ENCODE assay signal across 7 cellular contexts in the genomic region with DNA sequence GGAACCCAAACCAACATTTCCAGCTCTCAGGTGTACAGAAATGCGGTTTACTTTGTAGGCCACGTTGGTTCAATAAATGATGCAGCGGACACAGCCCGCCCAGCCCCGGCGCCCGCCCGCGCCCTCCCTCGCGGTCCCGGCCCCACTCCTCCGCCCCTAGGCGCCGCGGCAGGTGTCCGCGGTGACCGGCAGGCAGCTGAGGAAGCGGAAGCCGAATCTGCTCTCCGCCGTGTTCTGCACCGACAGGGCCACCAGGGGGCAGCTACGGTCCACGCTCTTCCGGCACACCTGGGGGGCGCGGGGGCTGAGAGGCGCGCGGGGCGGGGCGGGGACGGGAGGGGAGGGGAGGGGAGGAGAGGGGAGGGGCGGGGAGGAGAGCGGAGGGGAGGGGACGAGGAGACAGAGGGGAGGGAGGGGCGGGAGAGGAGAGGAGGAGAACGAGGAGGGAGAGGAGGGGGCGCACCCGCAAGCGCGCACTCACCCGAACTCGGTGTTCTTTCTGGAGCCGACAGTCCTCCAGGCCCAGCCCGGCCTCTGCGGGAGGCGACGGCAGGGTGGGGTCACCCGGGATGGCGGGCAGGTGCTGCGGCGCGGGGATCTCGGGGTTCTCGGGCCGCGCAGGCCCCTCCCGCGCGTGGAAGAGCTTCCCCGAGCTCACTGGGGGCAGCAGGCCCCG. TPM values are rescaled to one million over a fixed set of nuclear protein-coding genes. Genes with fewer than 3 reads are reported as not detected.
DNase-seq lines count a peak whose midpoint lies in the region; ATAC-seq, FAIRE-seq and TF ChIP-seq lines count a peak whose summit lies in the region.

No MANE protein-coding gene starts in this region.

- no peak for TF ChIP-seq POLR2A in GM12891 (IDR thresholded peaks at IDR 0.05; ENCODE audit: low read depth, low read length)

- H3K4me1 ChIP-seq in HUES48 (ENCODE audit: control insufficient read depth, insufficient read depth, low read length) (peaks cover 2% of the 10 kb centered on the region), OCI-LY7 (ENCODE audit: insufficient read depth, low read length, poor library complexity, severe bottlenecking) (peaks cover 30% of the 10 kb centered on the region)

- intact Hi-C loops in OCI-LY7 (cut with micrococcal nuclease; ENCODE audit: unreplicated experiment): loop anchor here (5.0 kb wide), 1 partner anchor 167 kb away; no protein-coding TSS in a partner anchor

- H2AFZ ChIP-seq in OCI-LY7 (ENCODE audit: low read length): no peak overlapping the region; the same call in 1 of the 2 replicates

- H3K9me3 Mint-ChIP-seq in activated T-cell treated with anti-CD3 and anti-CD28 coated beads, Interleukin-2, amount 50 U/mL, for 4 hours: no peaks in the 10 kb centered on the region
- no peaks in the 10 kb centered on the region for H3K9me3 Mint-ChIP-seq in osteocyte (ENCODE audit: unreplicated experiment)

- H3K36me3 ChIP-seq in HUES48 (ENCODE audit: control insufficient read depth, insufficient read depth, low read length) (no peaks in the 10 kb centered on the region), OCI-LY7 (ENCODE audit: insufficient read depth, low read length) (no peaks in the 10 kb centered on the region)

- H3K36me3 Mint-ChIP-seq in activated T-cell treated with anti-CD3 and anti-CD28 coated beads, Interleukin-2, amount 50 U/mL, for 4 hours (ENCODE audit: insufficient read depth): no peaks in the 10 kb centered on the region
- H3K36me3 Mint-ChIP-seq in osteocyte (ENCODE audit: unreplicated experiment): no peaks in the 10 kb centered on the region

- no peak overlapping the region for H3K4me3 Mint-ChIP-seq in activated T-cell treated with anti-CD3 and anti-CD28 coated beads, Interleukin-2, amount 50 U/mL, for 4 hours
- no peak overlapping the region for H3K4me3 Mint-ChIP-seq in osteocyte (ENCODE audit: unreplicated experiment)

- H3K9me3 ChIP-seq in HUES48 (ENCODE audit: control insufficient read depth, insufficient read depth, low read length) (no peaks in the 10 kb centered on the region), OCI-LY7 (ENCODE audit: low read length) (no peaks in the 10 kb centered on the region)

- H3K27ac Mint-ChIP-seq in osteocyte (ENCODE audit: unreplicated experiment): no peak overlapping the region

- H4K20me1 ChIP-seq in OCI-LY7 (ENCODE audit: insufficient read depth, low read length): no peaks in the 10 kb centered on the region

- H3K4me3 ChIP-seq in HUES48 (ENCODE audit: low read depth, low read length): peak overlapping the region; percentile 69
- H3K4me3 ChIP-seq in OCI-LY7 (ENCODE audit: low read depth, low read length, poor library complexity, severe bottlenecking): peak overlapping the region; percentile 66
- peak overlapping the region; percentile 39 for H3K4me3 ChIP-seq in fibroblast of villous mesenchyme (ENCODE audit: low read depth, low read length)

- peaks cover 3% of the 10 kb centered on the region for H3K4me1 Mint-ChIP-seq in activated T-cell treated with anti-CD3 and anti-CD28 coated beads, Interleukin-2, amount 50 U/mL, for 4 hours (ENCODE audit: low read depth)
- H3K4me1 Mint-ChIP-seq in osteocyte (ENCODE audit: unreplicated experiment): peaks cover 2% of the 10 kb centered on the region

- peak; percentile 93 for DNase-seq in GM12891 (ENCODE audit: insufficient read length, low spot score)
- peak; percentile 91 for DNase-seq in OCI-LY7 (ENCODE audit: low spot score)
- peak; percentile 80 for DNase-seq in activated T-cell treated with anti-CD3 and anti-CD28 coated beads, Interleukin-2, amount 50 U/mL, for 4 hours
- DNase-seq in fibroblast of villous mesenchyme (ENCODE audit: low read depth): peak; percentile 37
- no peak for DNase-seq in osteocyte (ENCODE audit: extremely low spot score, unreplicated experiment)
- no peak for DNase-seq in ureter (ENCODE audit: low spot score)

- no peaks in the 10 kb centered on the region for H3K79me2 ChIP-seq in OCI-LY7 (ENCODE audit: insufficient read depth, low read depth, low read length)

- no peaks in the 10 kb centered on the region for H3K27me3 Mint-ChIP-seq in activated T-cell treated with anti-CD3 and anti-CD28 coated beads, Interleukin-2, amount 50 U/mL, for 4 hours (ENCODE audit: low read depth)
- H3K27me3 Mint-ChIP-seq in osteocyte (ENCODE audit: unreplicated experiment): peaks cover 15% of the 10 kb centered on the region

- peak; percentile 87 for FAIRE-seq in GM12891 (lab: Jason Lieb, UNC)

- peak; percentile 78 to 79 for ATAC-seq in activated T-cell treated with anti-CD3 and anti-CD28 coated beads, Interleukin-2, amount 50 U/mL, for 4 hours

- TF ChIP-seq CTCF in OCI-LY7 (conservative IDR thresholded peaks at IDR 0.05; ENCODE audit: low read length) (peak; percentile 61), fibroblast of villous mesenchyme (IDR thresholded peaks at IDR 0.05; ENCODE audit: insufficient read depth, low read depth, low read length) (peak; percentile 49), osteocyte (IDR thresholded peaks at IDR 0.05) (peak; percentile 65)

- peak overlapping the region; percentile 93 for H3K4me2 ChIP-seq in OCI-LY7 (ENCODE audit: low read length)

- BruUV-seq in OCI-LY7 (replicated peaks; lab: Mats Ljungman, UMichigan): no TSS peak

- peaks cover 27% of the 10 kb centered on the region for H3K27me3 ChIP-seq in HUES48 (ENCODE audit: control insufficient read depth, insufficient read depth, low read length)

- H3K27ac ChIP-seq in HUES48 (ENCODE audit: low read depth, low read length) (peak overlapping the region; percentile 28), OCI-LY7 (ENCODE audit: low read depth, low read length, poor library complexity, severe bottlenecking) (no peak overlapping the region)

- H3K9me2 ChIP-seq in OCI-LY7 (ENCODE audit: insufficient read depth, low read length): no peaks in the 10 kb centered on the region

- CTCF ChIA-PET in OCI-LY7 (lab: Charles Lee; ENCODE audit: unreplicated experiment): interaction anchor here (0.6 kb wide), 2 partner anchors 169 to 209 kb away, joined by 3 to 9 read pairs; no protein-coding TSS in a partner anchor

- POLR2A ChIA-PET in OCI-LY7 (lab: Charles Lee): interaction anchor here (1.0 to 1.1 kb wide), 2 partner anchors 21 to 141 kb away, joined by 3 to 4 read pairs; partner anchors contain the start of gene SIGIRR

- no peak overlapping the region for H3K9ac ChIP-seq in HUES48 (ENCODE audit: low read depth, low read length)

TF ChIP-seq in GM12891, 5 proteins besides CTCF, POLR2A, EP300 and RAD21:
- peak; percentile 53 for TF ChIP-seq SPI1 (IDR thresholded peaks at IDR 0.05; ENCODE audit: low read depth, low read length)
- no peak for TF ChIP-seq TAF1 (IDR thresholded peaks at IDR 0.05; ENCODE audit: low read depth, low read length)

RNA-seq across cellular contexts. Expression of gene LMNTD2, which starts 5.6 kb away (rescaled TPM):
- 3.6 TPM for polyA plus RNA-seq in GM12891 (2012; ENCODE audit: low read depth, missing spikeins)
- total RNA-seq in OCI-LY7 (2014; rRNA removed; shearing (Covaris generic)): 4.7 and 7.5 TPM in 2 replicates
- total RNA-seq in OCI-LY7 (2022): 16.9 and 17.7 TPM in 2 replicates
- 1 to 10 TPM in 2 of 3 donors, under 1 TPM in 1; 0.71 to 1.3 (median 1.1) TPM for total RNA-seq in activated T-cell treated with anti-CD3 and anti-CD28 coated beads, Interleukin-2, amount 50 U/mL, for 4 hours
- total RNA-seq in fibroblast of villous mesenchyme: 1.6 and 2.2 TPM in 2 replicates
- 6.0 and 6.4 TPM in 2 replicates for total RNA-seq in osteocyte
- 8.8 TPM for total RNA-seq in ureter

RNA-seq across cellular contexts. Expression of gene RASSF7, which starts 5.8 kb away (rescaled TPM):
- polyA plus RNA-seq in GM12891 (2012; ENCODE audit: low read depth, missing spikeins): 12.0 TPM
- total RNA-seq in OCI-LY7 (2014; rRNA removed; shearing (Covaris generic)): 18.0 and 22.1 TPM in 2 replicates
- total RNA-seq in OCI-LY7 (2022) (11.8 and 15.1 TPM in 2 replicates), fibroblast of villous mesenchyme (14.2 and 15.5 TPM in 2 replicates), osteocyte (8.0 and 9.3 TPM in 2 replicates), ureter (54.9 TPM)
- total RNA-seq in activated T-cell treated with anti-CD3 and anti-CD28 coated beads, Interleukin-2, amount 50 U/mL, for 4 hours: 10 to 100 TPM; 15.1 to 17.4 (median 16.1) TPM

RNA-seq across cellular contexts. Expression of gene LRRC56, which starts 17.6 kb away (rescaled TPM):
- 0.49 TPM for polyA plus RNA-seq in GM12891 (2012; ENCODE audit: low read depth, missing spikeins)
- 1.2 and 1.6 TPM in 2 replicates for total RNA-seq in OCI-LY7 (2014; rRNA removed; shearing (Covaris generic))
- total RNA-seq in OCI-LY7 (2022): 1.5 and 2.5 TPM in 2 replicates
- 1 to 10 TPM; 1.4 to 2.7 (median 1.7) TPM for total RNA-seq in activated T-cell treated with anti-CD3 and anti-CD28 coated beads, Interleukin-2, amount 50 U/mL, for 4 hours
- total RNA-seq in fibroblast of villous mesenchyme: 0.43 and 0.64 TPM in 2 replicates
- total RNA-seq in osteocyte: 3.2 and 3.7 TPM in 2 replicates
- 3.4 TPM for total RNA-seq in ureter

RNA-seq across cellular contexts. Expression of gene HRAS, which starts 19.6 kb away (rescaled TPM):
- polyA plus RNA-seq in GM12891 (2012; ENCODE audit: low read depth, missing spikeins): 19.9 TPM
- total RNA-seq in OCI-LY7 (2014; rRNA removed; shearing (Covaris generic)): 53.0 and 67.8 TPM in 2 replicates
- total RNA-seq in OCI-LY7 (2022) (40.1 and 46.9 TPM in 2 replicates), fibroblast of villous mesenchyme (36.7 and 47.0 TPM in 2 replicates), osteocyte (68.3 and 69.4 TPM in 2 replicates), ureter (85.3 TPM)
- 100 to 1,000 TPM in 1 of 3 donors, 10 to 100 TPM in 2; 92.2 to 108 (median 95.0) TPM for total RNA-seq in activated T-cell treated with anti-CD3 and anti-CD28 coated beads, Interleukin-2, amount 50 U/mL, for 4 hours

RNA-seq across cellular contexts. Expression of gene PHRF1, which starts 21.3 kb away (rescaled TPM):
- polyA plus RNA-seq in GM12891 (2012; ENCODE audit: low read depth, missing spikeins): 12.5 TPM
- 23.3 and 25.6 TPM in 2 replicates for total RNA-seq in OCI-LY7 (2014; rRNA removed; shearing (Covaris generic))
- total RNA-seq in OCI-LY7 (2022): 43.8 and 45.4 TPM in 2 replicates
- total RNA-seq in activated T-cell treated with anti-CD3 and anti-CD28 coated beads, Interleukin-2, amount 50 U/mL, for 4 hours: 10 to 100 TPM; 57.7 to 59.2 (median 57.7) TPM
- 29.4 and 38.7 TPM in 2 replicates for total RNA-seq in fibroblast of villous mesenchyme
- 31.5 TPM in 2 replicates for total RNA-seq in osteocyte
- 43.6 TPM for total RNA-seq in ureter

Comparison
In these comparisons a context has a peak if more than half of its experiments do, and no peak if none do; other contexts are left out.
1. DNase-seq: peak in GM12891 (single experiment), OCI-LY7 (single experiment), activated T-cell treated with anti-CD3 and anti-CD28 coated beads, Interleukin-2, amount 50 U/mL, for 4 hours (single experiment) and fibroblast of villous mesenchyme (single experiment); none in osteocyte (single experiment) and ureter (single experiment).
2. Peak in every context shown above with its lines, with median percentiles within 50 percentile points of each other: H3K4me3 ChIP-seq and CTCF ChIP-seq.